Comparison of ENCODE assay signal across 14 cellular contexts in genomic region chr13:95356916-95357315, GRCh38. TPM values are rescaled to one million over a fixed set of nuclear protein-coding genes. Genes with fewer than 3 reads are reported as not detected.
DNase-seq lines count a peak whose midpoint lies in the region; ATAC-seq and TF ChIP-seq lines count a peak whose summit lies in the region.
"Had no signal": no experiment of that assay in that cellular context is flagged by ENCODE, and none has a peak within 500 bp of the region (broad histone marks: within the 10 kb centered on the region; RNA-seq: fewer than 3 reads in every experiment).

No MANE protein-coding gene starts in this region.

- H2AFZ ChIP-seq in neuronal stem cell (ENCODE audit: low read length) (no peak overlapping the region), SK-N-SH (ENCODE audit: low read depth) (no peak overlapping the region)

- H3K27ac ChIP-seq in neuronal stem cell (replicated peaks; ENCODE audit: low read length) (no peak overlapping the region), spleen (no peak overlapping the region), SK-N-SH (ENCODE audit: low read depth in 2 of 2, low read length in 1 of 2) (no peak overlapping the region)
- H3K27ac ChIP-seq: A549 had no signal

- H3F3A ChIP-seq in SK-N-SH (replicated peaks; ENCODE audit: insufficient read depth), result no peaks in the 10 kb centered on the region

- TF ChIP-seq CTCF in spleen (IDR thresholded peaks at IDR 0.05 in 8 of 11, conservative IDR thresholded peaks at IDR 0.05 in 3 of 11) (no peak), SK-N-SH (IDR thresholded peaks at IDR 0.05) (no peak)

- H4K91ac ChIP-seq in neuronal stem cell (ENCODE audit: low read depth, low read length, poor library complexity), result no peak overlapping the region

- TF ChIP-seq EP300 in SK-N-SH (IDR thresholded peaks at IDR 0.05; ENCODE audit: borderline replicate concordance in 1 of 2, low read depth in 1 of 2, low read length in 1 of 2), result no peak

- no peak overlapping the region for H4K8ac ChIP-seq in neuronal stem cell (ENCODE audit: low read depth, low read length)

- H3K18ac ChIP-seq in neuronal stem cell (ENCODE audit: low read length), result peak overlapping the region; percentile 57

- H3K4me3 ChIP-seq in neuronal stem cell (ENCODE audit: low read length in 2 of 2), result no peak overlapping the region
- H3K4me3 ChIP-seq in spleen, result no peak overlapping the region
- H3K4me3 ChIP-seq in SK-N-SH (ENCODE audit: low read depth in 2 of 2, low read length in 1 of 2), result no peak overlapping the region
- H3K4me3 ChIP-seq: A549, HAP-1 had no signal

- no peak overlapping the region for H2BK120ac ChIP-seq in neuronal stem cell (ENCODE audit: low read depth, low read length)

- no peak overlapping the region for H3K14ac ChIP-seq in neuronal stem cell (ENCODE audit: low read length)

- no peaks in the 10 kb centered on the region for H3K9me2 ChIP-seq in SK-N-SH

- no peaks in the 10 kb centered on the region for H3K4me1 Mint-ChIP-seq in activated T-helper 2 cell treated with anti-CD3 and anti-CD28 coated beads, Interferon-gamma antibody, Interleukin-2, Interleukin-4, amounts not matched to agents 10 μg/mL and 5 μg/mL and 100 μg/mL, durations not matched to agents 14 hours and 24 hours and 36 hours (ENCODE audit: low read depth)
- no peaks in the 10 kb centered on the region for H3K4me1 Mint-ChIP-seq in naive thymus-derived CD8-positive, alpha-beta T cell
- H3K4me1 Mint-ChIP-seq: CD8-positive, alpha-beta memory T cell had no signal

- no peak overlapping the region for H2BK15ac ChIP-seq in neuronal stem cell (ENCODE audit: low read length)

- H3K27ac Mint-ChIP-seq in activated T-helper 2 cell treated with anti-CD3 and anti-CD28 coated beads, Interferon-gamma antibody, Interleukin-2, Interleukin-4, amounts not matched to agents 10 μg/mL and 5 μg/mL and 100 μg/mL, durations not matched to agents 14 hours and 24 hours and 36 hours, result no peak overlapping the region
- H3K27ac Mint-ChIP-seq in naive thymus-derived CD8-positive, alpha-beta T cell, result no peak overlapping the region
- H3K27ac Mint-ChIP-seq: CD8-positive, alpha-beta memory T cell had no signal

- H2BK5ac ChIP-seq in neuronal stem cell (ENCODE audit: low read length), result no peak overlapping the region

- no peak overlapping the region for H3K4me3 Mint-ChIP-seq in activated T-helper 2 cell treated with anti-CD3 and anti-CD28 coated beads, Interferon-gamma antibody, Interleukin-2, Interleukin-4, amounts not matched to agents 10 μg/mL and 5 μg/mL and 100 μg/mL, durations not matched to agents 14 hours and 24 hours and 36 hours (ENCODE audit: low read depth)
- H3K4me3 Mint-ChIP-seq in naive thymus-derived CD8-positive, alpha-beta T cell, result no peak overlapping the region
- H3K4me3 Mint-ChIP-seq: CD8-positive, alpha-beta memory T cell had no signal

- H3K36me3 ChIP-seq in neuronal stem cell (replicated peaks in 1 of 2; ENCODE audit: control insufficient read depth in 2 of 2, insufficient read depth in 2 of 2, low read length in 2 of 2) (no peaks in the 10 kb centered on the region), spleen (no peaks in the 10 kb centered on the region), SK-N-SH (replicated peaks in 1 of 2; ENCODE audit: control insufficient read depth in 1 of 2, insufficient read depth in 2 of 2, low read length in 1 of 2) (no peaks in the 10 kb centered on the region)
- H3K36me3 ChIP-seq: HAP-1 had no signal

- peak; percentile 30 for ATAC-seq in left lobe of liver
- no peak for ATAC-seq in naive thymus-derived CD8-positive, alpha-beta T cell
- ATAC-seq: A549, HepG2 had no signal

- no peaks in the 10 kb centered on the region for H3K79me2 ChIP-seq in SK-N-SH (ENCODE audit: insufficient read depth)

- DNase-seq in M059J (ENCODE audit: low read depth), result peak; percentile 17
- no peak for DNase-seq in left lobe of liver (ENCODE audit: low spot score)
- no peak for DNase-seq in neuronal stem cell (ENCODE audit: low spot score)
- DNase-seq in spleen, result peak; percentile 1
- no peak for DNase-seq in activated T-helper 2 cell treated with anti-CD3 and anti-CD28 coated beads, Interferon-gamma antibody, Interleukin-2, Interleukin-4, amounts not matched to agents 10 μg/mL and 5 μg/mL and 100 μg/mL, durations not matched to agents 14 hours and 24 hours and 36 hours (ENCODE audit: low spot score)
- DNase-seq in SK-N-SH, result no peak
- DNase-seq in naive thymus-derived CD8-positive, alpha-beta T cell, result no peak
- DNase-seq: Caco-2; CD8-positive, alpha-beta memory T cell; DND-41; GDM1 had no signal

- H3K4me1 ChIP-seq in neuronal stem cell (ENCODE audit: control insufficient read depth in 2 of 2, insufficient read depth in 1 of 2, low read depth in 1 of 2, low read length in 2 of 2), result peaks cover 18 to 27% of the 10 kb centered on the region in 2 donors
- no peaks in the 10 kb centered on the region for H3K4me1 ChIP-seq in spleen
- peaks cover 2 to 3% of the 10 kb centered on the region in 2 experiments; a peak in 2 of 4 replicates for H3K4me1 ChIP-seq in SK-N-SH (ENCODE audit: control insufficient read depth in 1 of 2, insufficient read depth in 2 of 2, low read depth in 1 of 2, low read length in 1 of 2)
- H3K4me1 ChIP-seq: A549 had no signal

- intact Hi-C loops in spleen (cut with DNase I; ENCODE audit: low total_unique reads), result no loop called here
- intact Hi-C loops in activated T-helper 2 cell treated with anti-CD3 and anti-CD28 coated beads, Interferon-gamma antibody, Interleukin-2, Interleukin-4, amounts not matched to agents 10 μg/mL and 5 μg/mL and 100 μg/mL, durations not matched to agents 14 hours and 24 hours and 36 hours (cut with micrococcal nuclease), result no loop called here

- no peak overlapping the region for H3K4me2 ChIP-seq in neuronal stem cell (ENCODE audit: insufficient read depth, low read length, poor library complexity, severe bottlenecking)
- H3K4me2 ChIP-seq in SK-N-SH, result no peak overlapping the region
- H3K4me2 ChIP-seq: A549 had no signal

- H2BK12ac ChIP-seq in neuronal stem cell (ENCODE audit: low read length), result no peak overlapping the region

- no peak overlapping the region for H2AK5ac ChIP-seq in neuronal stem cell (ENCODE audit: low read depth, low read length)

- TF ChIP-seq RAD21 in SK-N-SH (IDR thresholded peaks at IDR 0.05; ENCODE audit: low read length), result no peak

- no peak for TF ChIP-seq POLR2A in spleen (IDR thresholded peaks at IDR 0.05)

- H3K9me3 Mint-ChIP-seq in activated T-helper 2 cell treated with anti-CD3 and anti-CD28 coated beads, Interferon-gamma antibody, Interleukin-2, Interleukin-4, amounts not matched to agents 10 μg/mL and 5 μg/mL and 100 μg/mL, durations not matched to agents 14 hours and 24 hours and 36 hours, result no peaks in the 10 kb centered on the region
- peaks cover 0 to 2% (median 0%) of the 10 kb centered on the region in 9 donors for H3K9me3 Mint-ChIP-seq in naive thymus-derived CD8-positive, alpha-beta T cell
- H3K9me3 Mint-ChIP-seq: CD8-positive, alpha-beta memory T cell had no signal

- H3K79me1 ChIP-seq in neuronal stem cell (ENCODE audit: low read depth, low read length), result no peaks in the 10 kb centered on the region

- H3K27me3 ChIP-seq in neuronal stem cell (ENCODE audit: control insufficient read depth in 3 of 3, insufficient read depth in 3 of 3, low read depth in 1 of 3, low read length in 3 of 3) (no peaks in the 10 kb centered on the region), spleen (replicated peaks in 1 of 7) (no peaks in the 10 kb centered on the region), SK-N-SH (ENCODE audit: insufficient read depth) (no peaks in the 10 kb centered on the region)

- CTCF ChIA-PET in SK-N-SH (lab: Yijun Ruan, JAX), result no interaction called here

- H3K9me3 ChIP-seq in neuronal stem cell (replicated peaks in 1 of 2; ENCODE audit: control insufficient read depth in 2 of 2, insufficient read depth in 1 of 2, low read depth in 1 of 2, low read length in 2 of 2) (peaks cover 2 to 18% of the 10 kb centered on the region in 2 donors), spleen (peaks cover 0 to 8% (median 0%) of the 10 kb centered on the region in 8 donors), SK-N-SH (no peaks in the 10 kb centered on the region)
- H3K9me3 ChIP-seq: A549, Caco-2, HAP-1 had no signal

- H3K27me3 Mint-ChIP-seq in activated T-helper 2 cell treated with anti-CD3 and anti-CD28 coated beads, Interferon-gamma antibody, Interleukin-2, Interleukin-4, amounts not matched to agents 10 μg/mL and 5 μg/mL and 100 μg/mL, durations not matched to agents 14 hours and 24 hours and 36 hours (ENCODE audit: low read depth), result no peaks in the 10 kb centered on the region
- H3K27me3 Mint-ChIP-seq in naive thymus-derived CD8-positive, alpha-beta T cell, result peaks cover 0 to 8% (median under 1%) of the 10 kb centered on the region in 5 donors

- no peaks in the 10 kb centered on the region for H3K36me3 Mint-ChIP-seq in activated T-helper 2 cell treated with anti-CD3 and anti-CD28 coated beads, Interferon-gamma antibody, Interleukin-2, Interleukin-4, amounts not matched to agents 10 μg/mL and 5 μg/mL and 100 μg/mL, durations not matched to agents 14 hours and 24 hours and 36 hours (ENCODE audit: low read depth)
- H3K36me3 Mint-ChIP-seq in naive thymus-derived CD8-positive, alpha-beta T cell, result no peaks in the 10 kb centered on the region
- H3K36me3 Mint-ChIP-seq: CD8-positive, alpha-beta memory T cell had no signal

- H3K23ac ChIP-seq in neuronal stem cell (ENCODE audit: low read depth, low read length, poor library complexity), result no peak overlapping the region

- no peaks in the 10 kb centered on the region for H4K20me1 ChIP-seq in SK-N-SH (ENCODE audit: insufficient read depth)

- no peak overlapping the region for H3K9ac ChIP-seq in neuronal stem cell (ENCODE audit: low read depth, low read length, poor library complexity)
- no peak overlapping the region for H3K9ac ChIP-seq in SK-N-SH

- no peak overlapping the region for H3K4ac ChIP-seq in neuronal stem cell (ENCODE audit: low read length)

- WGBS in neuronal stem cell (ENCODE audit: extremely low coverage in 2 of 2, insufficient read length in 2 of 2, insufficient replicate concordance in 1 of 2), 2 donors, result no CpG with 5 or more reads among the region's 2 CpGs
- 76 to 93% (median 85%) methylated on average over 2 of the region's 2 CpGs for WGBS in spleen, 5 donors
- 62% methylated on average over 2 of the region's 2 CpGs for WGBS in SK-N-SH (ENCODE audit: low lambda C conversion rate)

- POLR2A ChIA-PET in SK-N-SH (lab: Yijun Ruan, JAX), result no interaction called here
- POLR2A ChIA-PET in naive thymus-derived CD8-positive, alpha-beta T cell (lab: Charles Lee), result no interaction called here

RNA-seq across cellular contexts. Expression of gene ABCC4, which starts 55.7 kb away (rescaled TPM):
- 15.4 and 20.6 TPM in 2 replicates for total RNA-seq in M059J (2014; rRNA removed; shearing (Covaris generic))
- total RNA-seq in left lobe of liver (1.7 TPM), spleen (10 to 100 TPM; 12.5 to 21.0 (median 14.4) TPM)
- polyA plus RNA-seq in neuronal stem cell (2013, experiment 1 of 2), result 10.9 TPM
- polyA plus RNA-seq in neuronal stem cell (2013, experiment 2 of 2), result 11.1 TPM
- polyA plus RNA-seq in spleen (1 to 10 TPM; 1.4 to 2.4 (median 2.1) TPM), SK-N-SH (2012; rRNA removed) (7.8 and 10.3 TPM in 2 replicates)
- total RNA-seq in activated T-helper 2 cell treated with anti-CD3 and anti-CD28 coated beads, Interferon-gamma antibody, Interleukin-2, Interleukin-4, amounts not matched to agents 10 μg/mL and 5 μg/mL and 100 μg/mL, durations not matched to agents 14 hours and 24 hours and 36 hours, result 19.3 and 19.6 TPM in 2 replicates
- 11.5 TPM in 2 replicates for polyA plus RNA-seq in SK-N-SH (2012; cell fraction: cytosol; rRNA removed)
- polyA plus RNA-seq in SK-N-SH (2012; cell fraction: nucleus; rRNA removed), result 6.4 and 13.5 TPM in 2 replicates
- 1 to 10 TPM; 7.8 to 9.2 TPM for total RNA-seq in naive thymus-derived CD8-positive, alpha-beta T cell
- polyA plus RNA-seq in naive thymus-derived CD8-positive, alpha-beta T cell, result 1 to 10 TPM; 3.5 to 4.4 (median 3.8) TPM

Comparison
In these comparisons a context has a peak if more than half of its experiments do, and no peak if none do; other contexts are left out.
1. DNase-seq: peak in M059J (single experiment) and spleen (single experiment); none in left lobe of liver (single experiment), neuronal stem cell (single experiment), activated T-helper 2 cell treated with anti-CD3 and anti-CD28 coated beads, Interferon-gamma antibody, Interleukin-2, Interleukin-4, amounts not matched to agents 10 μg/mL and 5 μg/mL and 100 μg/mL, durations not matched to agents 14 hours and 24 hours and 36 hours (single experiment), SK-N-SH (single experiment) and naive thymus-derived CD8-positive, alpha-beta T cell (0 of 10).